In genomic region chr16:87383522-87384161, GRCh38 we compare ENCODE assay signal across 1 cellular context.
TF ChIP-seq lines count a peak whose summit lies in the region.

FBXO31 (minus strand) TSS chr16:87383776; CDS start chr16:87383744, 32 bp downstream.

TF ChIP-seq in K562, 482 proteins besides CTCF, POLR2A, EP300 and RAD21 (continued from another document and continues in another):
- no peak for TF ChIP-seq CTCFL (IDR thresholded peaks at IDR 0.05; ENCODE audit: borderline replicate concordance, insufficient read depth, low read depth, low read length, poor library complexity, severe bottlenecking)
- no peak for TF ChIP-seq FUS (optimal IDR thresholded peaks at IDR 0.05; ENCODE audit: low read depth, low read length)
- no peak for TF ChIP-seq SAFB2 (IDR thresholded peaks at IDR 0.05; ENCODE audit: borderline replicate concordance, low read depth, low read length, severe bottlenecking)
- peak; percentile 18; the same call in 1 of the 2 replicates for TF ChIP-seq ZNF274 (IDR thresholded peaks at IDR 0.05; ENCODE audit: borderline replicate concordance, low read depth, low read length)
- no peak for TF ChIP-seq SRSF1 (IDR thresholded peaks at IDR 0.05; ENCODE audit: low read depth, low read length)
- TF ChIP-seq ETV1 (tag; conservative IDR thresholded peaks at IDR 0.05; ENCODE audit: low read depth) = peak; percentile 94
- TF ChIP-seq KLF13 (tag; IDR thresholded peaks at IDR 0.05; ENCODE audit: borderline replicate concordance, low read depth) = peak; percentile 75; the same call in 1 of the 2 replicates
- no peak for TF ChIP-seq NR2F6 (CRISPR knock-in tag; IDR thresholded peaks at IDR 0.05)
- TF ChIP-seq BRF1 (IDR thresholded peaks at IDR 0.05; ENCODE audit: borderline replicate concordance, extremely low read depth, insufficient read length) = no peak
- no peak for TF ChIP-seq HOXB6 (CRISPR knock-in tag; IDR thresholded peaks at IDR 0.05; ENCODE audit: borderline replicate concordance)
- peak; percentile 92 for TF ChIP-seq ETS1 (conservative IDR thresholded peaks at IDR 0.05; ENCODE audit: control insufficient read depth, low read depth, low read length)
- no peak for TF ChIP-seq SMAD4 (CRISPR knock-in tag; conservative IDR thresholded peaks at IDR 0.05)
- 0 out of 2 replicates have a peak, but pooled peaks have one; percentile 41 for TF ChIP-seq FOXP4 (CRISPR knock-in tag; IDR thresholded peaks at IDR 0.05; ENCODE audit: borderline replicate concordance)
- TF ChIP-seq EP400 (IDR thresholded peaks at IDR 0.05) = peak; percentile 12; the same call in 1 of the 2 replicates
- no peak for TF ChIP-seq FOXO4 (CRISPR knock-in tag; IDR thresholded peaks at IDR 0.05)
- TF ChIP-seq STAT5A (IDR thresholded peaks at IDR 0.05; ENCODE audit: borderline replicate concordance, low read length) = no peak
- TF ChIP-seq HDAC6 (IDR thresholded peaks at IDR 0.05; ENCODE audit: low read depth, low read length) = peak; percentile 82; the same call in 1 of the 2 replicates
- peak; percentile 30; the same call in 1 of the 2 replicates for TF ChIP-seq ZC3H4 (CRISPR knock-in tag; IDR thresholded peaks at IDR 0.05; ENCODE audit: borderline replicate concordance)
- no peak for TF ChIP-seq SRSF9 (IDR thresholded peaks at IDR 0.05; ENCODE audit: borderline replicate concordance, low read depth, low read length)
- no peak for TF ChIP-seq SETDB1 (IDR thresholded peaks at IDR 0.05; ENCODE audit: low read length)
- no peak; the same call in 1 of the 2 replicates for TF ChIP-seq RFX5 (IDR thresholded peaks at IDR 0.05; ENCODE audit: low read depth, low read length)
- no peak for TF ChIP-seq TSC22D4 (tag; IDR thresholded peaks at IDR 0.05)
- TF ChIP-seq ZNF551 (CRISPR knock-in tag; IDR thresholded peaks at IDR 0.05) = no peak
- no peak for TF ChIP-seq RBM14 (IDR thresholded peaks at IDR 0.05; ENCODE audit: borderline replicate concordance, insufficient read depth, low read depth, low read length)
- TF ChIP-seq TAF1 (IDR thresholded peaks at IDR 0.05; ENCODE audit: control insufficient read depth, extremely low read depth, insufficient read depth, low read length, severe bottlenecking) = peak; percentile 19
- TF ChIP-seq E2F8 (IDR thresholded peaks at IDR 0.05; ENCODE audit: low read depth, partially characterized antibody) = peak; percentile 38
- no peak for TF ChIP-seq ZBTB26 (CRISPR knock-in tag; IDR thresholded peaks at IDR 0.05)
- no peak for TF ChIP-seq KDM4B (IDR thresholded peaks at IDR 0.05; ENCODE audit: borderline replicate concordance in 2 of 2, low read depth in 1 of 2)
- TF ChIP-seq ZNF253 (CRISPR knock-in tag; conservative IDR thresholded peaks at IDR 0.05) = no peak
- peak in 1 of 2 experiments; percentile 89; a peak in 2 of 4 replicates for TF ChIP-seq TBL1XR1 (IDR thresholded peaks at IDR 0.05; ENCODE audit: low read length in 2 of 2)
- peak in 1 of 2 experiments; percentile 25; a peak in 1 of 4 replicates for TF ChIP-seq ZNF639 (CRISPR knock-in tag; conservative IDR thresholded peaks at IDR 0.05 in 1 of 2, IDR thresholded peaks at IDR 0.05 in 1 of 2)
- TF ChIP-seq VEZF1 (CRISPR knock-in tag; IDR thresholded peaks at IDR 0.05) = peak; percentile 85
- TF ChIP-seq HDAC1 (IDR thresholded peaks at IDR 0.05) = peak; percentile 15 to 35; a peak in 1 of 4 replicates
- TF ChIP-seq E2F3 (CRISPR knock-in tag; IDR thresholded peaks at IDR 0.05) = no peak
- no peak for TF ChIP-seq ZNF695 (CRISPR knock-in tag; IDR thresholded peaks at IDR 0.05)
- no peak for TF ChIP-seq ZNF280A (IDR thresholded peaks at IDR 0.05; ENCODE audit: low read depth, partially characterized antibody)
- TF ChIP-seq KAT2B (IDR thresholded peaks at IDR 0.05; ENCODE audit: low read depth, low read length) = no peak
- no peak for TF ChIP-seq ILF3 (IDR thresholded peaks at IDR 0.05; ENCODE audit: borderline replicate concordance)
- TF ChIP-seq SREBF2 (CRISPR knock-in tag; IDR thresholded peaks at IDR 0.05) = no peak
- no peak for TF ChIP-seq CREBBP (IDR thresholded peaks at IDR 0.05; ENCODE audit: low read depth, low read length)
- peak; percentile 48; the same call in 1 of the 2 replicates for TF ChIP-seq JUN (IDR thresholded peaks at IDR 0.05; ENCODE audit: borderline replicate concordance, low read depth, low read length)
- TF ChIP-seq JUN (CRISPR knock-in tag; IDR thresholded peaks at IDR 0.05; ENCODE audit: borderline replicate concordance) = 0 out of 2 replicates have a peak, but pooled peaks have one; percentile 21
- TF ChIP-seq GTF2E2 (tag; IDR thresholded peaks at IDR 0.05) = no peak
- TF ChIP-seq ATF4 (CRISPR knock-in tag; IDR thresholded peaks at IDR 0.05) = no peak
- TF ChIP-seq SRSF3 (IDR thresholded peaks at IDR 0.05; ENCODE audit: insufficient read depth, low read length) = no peak
- no peak for TF ChIP-seq HES1 (IDR thresholded peaks at IDR 0.05; ENCODE audit: low read depth)
- TF ChIP-seq ZBTB17 (CRISPR knock-in tag; IDR thresholded peaks at IDR 0.05) = no peak
- TF ChIP-seq FOXJ2 (tag; IDR thresholded peaks at IDR 0.05) = no peak
- no peak for TF ChIP-seq TCFL5 (CRISPR knock-in tag; conservative IDR thresholded peaks at IDR 0.05)
- peak; percentile 90 for TF ChIP-seq POLR3A (IDR thresholded peaks at IDR 0.05; ENCODE audit: borderline replicate concordance, extremely low read depth, insufficient read depth, insufficient read length)
